1 cellular context compared by ENCODE assay signal in genomic region chr12:66169221-66170170, GRCh38.
TF ChIP-seq lines count a peak whose summit lies in the region.

Gene TMBIM4, minus strand, starts transcription at chr12:66169996. Its CDS starts 45 bp downstream, at chr12:66169951.

TF ChIP-seq in HepG2, 621 proteins besides CTCF, POLR2A, EP300 and RAD21 (continued from another document and continues in another):
- TF ChIP-seq, protein P1, sequence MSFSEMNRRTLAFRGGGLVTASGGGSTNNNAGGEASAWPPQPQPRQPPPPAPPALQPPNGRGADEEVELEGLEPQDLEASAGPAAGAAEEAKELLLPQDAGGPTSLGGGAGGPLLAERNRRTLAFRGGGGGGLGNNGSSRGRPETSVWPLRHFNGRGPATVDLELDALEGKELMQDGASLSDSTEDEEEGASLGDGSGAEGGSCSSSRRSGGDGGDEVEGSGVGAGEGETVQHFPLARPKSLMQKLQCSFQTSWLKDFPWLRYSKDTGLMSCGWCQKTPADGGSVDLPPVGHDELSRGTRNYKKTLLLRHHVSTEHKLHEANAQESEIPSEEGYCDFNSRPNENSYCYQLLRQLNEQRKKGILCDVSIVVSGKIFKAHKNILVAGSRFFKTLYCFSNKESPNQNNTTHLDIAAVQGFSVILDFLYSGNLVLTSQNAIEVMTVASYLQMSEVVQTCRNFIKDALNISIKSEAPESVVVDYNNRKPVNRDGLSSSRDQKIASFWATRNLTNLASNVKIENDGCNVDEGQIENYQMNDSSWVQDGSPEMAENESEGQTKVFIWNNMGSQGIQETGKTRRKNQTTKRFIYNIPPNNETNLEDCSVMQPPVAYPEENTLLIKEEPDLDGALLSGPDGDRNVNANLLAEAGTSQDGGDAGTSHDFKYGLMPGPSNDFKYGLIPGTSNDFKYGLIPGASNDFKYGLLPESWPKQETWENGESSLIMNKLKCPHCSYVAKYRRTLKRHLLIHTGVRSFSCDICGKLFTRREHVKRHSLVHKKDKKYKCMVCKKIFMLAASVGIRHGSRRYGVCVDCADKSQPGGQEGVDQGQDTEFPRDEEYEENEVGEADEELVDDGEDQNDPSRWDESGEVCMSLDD (CRISPR knock-in tag; IDR thresholded peaks at IDR 0.05; ENCODE audit: borderline replicate concordance), result 0 out of 2 replicates have a peak, but pooled peaks have one; percentile 45
- peak; percentile 61 for TF ChIP-seq GABPA (IDR thresholded peaks at IDR 0.05; ENCODE audit: low read depth, low read length)
- peak; percentile 86 for TF ChIP-seq GABPA (CRISPR knock-in tag; IDR thresholded peaks at IDR 0.05; ENCODE audit: low read depth)
- no peak for TF ChIP-seq RARA (CRISPR knock-in tag; IDR thresholded peaks at IDR 0.05)
- TF ChIP-seq, protein P2, sequence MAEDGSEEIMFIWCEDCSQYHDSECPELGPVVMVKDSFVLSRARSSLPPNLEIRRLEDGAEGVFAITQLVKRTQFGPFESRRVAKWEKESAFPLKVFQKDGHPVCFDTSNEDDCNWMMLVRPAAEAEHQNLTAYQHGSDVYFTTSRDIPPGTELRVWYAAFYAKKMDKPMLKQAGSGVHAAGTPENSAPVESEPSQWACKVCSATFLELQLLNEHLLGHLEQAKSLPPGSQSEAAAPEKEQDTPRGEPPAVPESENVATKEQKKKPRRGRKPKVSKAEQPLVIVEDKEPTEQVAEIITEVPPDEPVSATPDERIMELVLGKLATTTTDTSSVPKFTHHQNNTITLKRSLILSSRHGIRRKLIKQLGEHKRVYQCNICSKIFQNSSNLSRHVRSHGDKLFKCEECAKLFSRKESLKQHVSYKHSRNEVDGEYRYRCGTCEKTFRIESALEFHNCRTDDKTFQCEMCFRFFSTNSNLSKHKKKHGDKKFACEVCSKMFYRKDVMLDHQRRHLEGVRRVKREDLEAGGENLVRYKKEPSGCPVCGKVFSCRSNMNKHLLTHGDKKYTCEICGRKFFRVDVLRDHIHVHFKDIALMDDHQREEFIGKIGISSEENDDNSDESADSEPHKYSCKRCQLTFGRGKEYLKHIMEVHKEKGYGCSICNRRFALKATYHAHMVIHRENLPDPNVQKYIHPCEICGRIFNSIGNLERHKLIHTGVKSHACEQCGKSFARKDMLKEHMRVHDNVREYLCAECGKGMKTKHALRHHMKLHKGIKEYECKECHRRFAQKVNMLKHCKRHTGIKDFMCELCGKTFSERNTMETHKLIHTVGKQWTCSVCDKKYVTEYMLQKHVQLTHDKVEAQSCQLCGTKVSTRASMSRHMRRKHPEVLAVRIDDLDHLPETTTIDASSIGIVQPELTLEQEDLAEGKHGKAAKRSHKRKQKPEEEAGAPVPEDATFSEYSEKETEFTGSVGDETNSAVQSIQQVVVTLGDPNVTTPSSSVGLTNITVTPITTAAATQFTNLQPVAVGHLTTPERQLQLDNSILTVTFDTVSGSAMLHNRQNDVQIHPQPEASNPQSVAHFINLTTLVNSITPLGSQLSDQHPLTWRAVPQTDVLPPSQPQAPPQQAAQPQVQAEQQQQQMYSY (CRISPR knock-in tag; IDR thresholded peaks at IDR 0.05), result 0 out of 2 replicates have a peak, but pooled peaks have one; percentile 52
- no peak for TF ChIP-seq ZNF615 (CRISPR knock-in tag; IDR thresholded peaks at IDR 0.05; ENCODE audit: borderline replicate concordance)
- no peak; the same call in 1 of the 2 replicates for TF ChIP-seq ERF (CRISPR knock-in tag; IDR thresholded peaks at IDR 0.05)
- no peak for TF ChIP-seq TOPORS (CRISPR knock-in tag; IDR thresholded peaks at IDR 0.05)
- TF ChIP-seq SNAI1 (CRISPR knock-in tag; IDR thresholded peaks at IDR 0.05; ENCODE audit: borderline replicate concordance), result no peak
- TF ChIP-seq POLR2G (IDR thresholded peaks at IDR 0.05; ENCODE audit: low read depth, low read length), result peak; percentile 85
- TF ChIP-seq PBX3 (CRISPR knock-in tag; IDR thresholded peaks at IDR 0.05; ENCODE audit: borderline replicate concordance), result no peak; the same call in 1 of the 2 replicates
- TF ChIP-seq THAP8 (CRISPR knock-in tag; IDR thresholded peaks at IDR 0.05; ENCODE audit: borderline replicate concordance), result peak; percentile 73; the same call in 1 of the 2 replicates
- no peak; the same call in 1 of the 2 replicates for TF ChIP-seq MTF1 (CRISPR knock-in tag; IDR thresholded peaks at IDR 0.05)
- TF ChIP-seq MED13 (CRISPR knock-in tag; IDR thresholded peaks at IDR 0.05), result no peak
- TF ChIP-seq FOXJ3 (CRISPR knock-in tag; IDR thresholded peaks at IDR 0.05; ENCODE audit: borderline replicate concordance), result peak; percentile 55
- TF ChIP-seq ZNF44 (CRISPR knock-in tag; IDR thresholded peaks at IDR 0.05), result peak; percentile 31; the same call in 1 of the 2 replicates
- TF ChIP-seq ETV5 (CRISPR knock-in tag; IDR thresholded peaks at IDR 0.05; ENCODE audit: borderline replicate concordance), result peak; percentile 89
- peak; percentile 88 for TF ChIP-seq ZNF607 (CRISPR knock-in tag; IDR thresholded peaks at IDR 0.05; ENCODE audit: borderline replicate concordance)
- TF ChIP-seq IRF9 (CRISPR knock-in tag; IDR thresholded peaks at IDR 0.05; ENCODE audit: borderline replicate concordance), result peak; percentile 78; the same call in 1 of the 2 replicates
- TF ChIP-seq CREB1 (IDR thresholded peaks at IDR 0.05), result peak; percentile 54
- TF ChIP-seq CREB1 (CRISPR knock-in tag; IDR thresholded peaks at IDR 0.05), result peak; percentile 66
- TF ChIP-seq KLF6 (CRISPR knock-in tag; IDR thresholded peaks at IDR 0.05), result peak; percentile 78; the same call in 1 of the 2 replicates
- no peak for TF ChIP-seq TRAFD1 (CRISPR knock-in tag; IDR thresholded peaks at IDR 0.05; ENCODE audit: borderline replicate concordance)
- peak; percentile 47; the same call in 1 of the 2 replicates for TF ChIP-seq ZNF280D (CRISPR knock-in tag; IDR thresholded peaks at IDR 0.05)
- TF ChIP-seq, protein P3, sequence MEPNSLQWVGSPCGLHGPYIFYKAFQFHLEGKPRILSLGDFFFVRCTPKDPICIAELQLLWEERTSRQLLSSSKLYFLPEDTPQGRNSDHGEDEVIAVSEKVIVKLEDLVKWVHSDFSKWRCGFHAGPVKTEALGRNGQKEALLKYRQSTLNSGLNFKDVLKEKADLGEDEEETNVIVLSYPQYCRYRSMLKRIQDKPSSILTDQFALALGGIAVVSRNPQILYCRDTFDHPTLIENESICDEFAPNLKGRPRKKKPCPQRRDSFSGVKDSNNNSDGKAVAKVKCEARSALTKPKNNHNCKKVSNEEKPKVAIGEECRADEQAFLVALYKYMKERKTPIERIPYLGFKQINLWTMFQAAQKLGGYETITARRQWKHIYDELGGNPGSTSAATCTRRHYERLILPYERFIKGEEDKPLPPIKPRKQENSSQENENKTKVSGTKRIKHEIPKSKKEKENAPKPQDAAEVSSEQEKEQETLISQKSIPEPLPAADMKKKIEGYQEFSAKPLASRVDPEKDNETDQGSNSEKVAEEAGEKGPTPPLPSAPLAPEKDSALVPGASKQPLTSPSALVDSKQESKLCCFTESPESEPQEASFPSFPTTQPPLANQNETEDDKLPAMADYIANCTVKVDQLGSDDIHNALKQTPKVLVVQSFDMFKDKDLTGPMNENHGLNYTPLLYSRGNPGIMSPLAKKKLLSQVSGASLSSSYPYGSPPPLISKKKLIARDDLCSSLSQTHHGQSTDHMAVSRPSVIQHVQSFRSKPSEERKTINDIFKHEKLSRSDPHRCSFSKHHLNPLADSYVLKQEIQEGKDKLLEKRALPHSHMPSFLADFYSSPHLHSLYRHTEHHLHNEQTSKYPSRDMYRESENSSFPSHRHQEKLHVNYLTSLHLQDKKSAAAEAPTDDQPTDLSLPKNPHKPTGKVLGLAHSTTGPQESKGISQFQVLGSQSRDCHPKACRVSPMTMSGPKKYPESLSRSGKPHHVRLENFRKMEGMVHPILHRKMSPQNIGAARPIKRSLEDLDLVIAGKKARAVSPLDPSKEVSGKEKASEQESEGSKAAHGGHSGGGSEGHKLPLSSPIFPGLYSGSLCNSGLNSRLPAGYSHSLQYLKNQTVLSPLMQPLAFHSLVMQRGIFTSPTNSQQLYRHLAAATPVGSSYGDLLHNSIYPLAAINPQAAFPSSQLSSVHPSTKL (CRISPR knock-in tag; IDR thresholded peaks at IDR 0.05), result peak; percentile 39; the same call in 1 of the 2 replicates
- TF ChIP-seq NR2F2 (IDR thresholded peaks at IDR 0.05; ENCODE audit: borderline replicate concordance, low read depth), result no peak
- TF ChIP-seq, protein P4, sequence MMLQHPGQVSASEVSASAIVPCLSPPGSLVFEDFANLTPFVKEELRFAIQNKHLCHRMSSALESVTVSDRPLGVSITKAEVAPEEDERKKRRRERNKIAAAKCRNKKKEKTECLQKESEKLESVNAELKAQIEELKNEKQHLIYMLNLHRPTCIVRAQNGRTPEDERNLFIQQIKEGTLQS (CRISPR knock-in tag; IDR thresholded peaks at IDR 0.05), result peak; percentile 59
- 0 out of 2 replicates have a peak, but pooled peaks have one; percentile 2 for TF ChIP-seq ZNF264 (CRISPR knock-in tag; IDR thresholded peaks at IDR 0.05)
- TF ChIP-seq RBAK (CRISPR knock-in tag; IDR thresholded peaks at IDR 0.05), result no peak
- peak; percentile 68; the same call in 1 of the 2 replicates for TF ChIP-seq JUN (CRISPR knock-in tag; IDR thresholded peaks at IDR 0.05)
- peak; percentile 72; the same call in 1 of the 2 replicates for TF ChIP-seq E2F1 (CRISPR knock-in tag; IDR thresholded peaks at IDR 0.05)
- TF ChIP-seq ZFAT (CRISPR knock-in tag; conservative IDR thresholded peaks at IDR 0.05), result no peak
- no peak for TF ChIP-seq HNRNPUL1 (IDR thresholded peaks at IDR 0.05; ENCODE audit: low read depth, low read length)
- no peak; the same call in 1 of the 2 replicates for TF ChIP-seq HINFP (CRISPR knock-in tag; IDR thresholded peaks at IDR 0.05; ENCODE audit: low read depth)
- TF ChIP-seq HOXA3 (CRISPR knock-in tag; IDR thresholded peaks at IDR 0.05), result peak; percentile 80
